ENCODE assay signal across 8 cellular contexts in genomic region chr5:143229896-143230675, GRCh38.
DNase-seq lines count a peak whose midpoint lies in the region; ATAC-seq lines count a peak whose summit lies in the region.

No MANE protein-coding gene starts in this region.

- H3K36me3 ChIP-seq in CD8-positive, alpha-beta memory T cell (ENCODE audit: insufficient read depth, low read length): no peaks in the 10 kb centered on the region
- no peaks in the 10 kb centered on the region for H3K36me3 ChIP-seq in thymus (ENCODE audit: control insufficient read depth, insufficient read depth)

- no peaks in the 10 kb centered on the region for H3K27me3 ChIP-seq in CD8-positive, alpha-beta memory T cell (ENCODE audit: insufficient read depth, low read length, poor library complexity, severe bottlenecking)
- H3K27me3 ChIP-seq in thymus (ENCODE audit: control insufficient read depth, insufficient read depth): no peaks in the 10 kb centered on the region

- peak overlapping the region; percentile 27 for H3K27ac ChIP-seq in CD8-positive, alpha-beta memory T cell (ENCODE audit: low read depth, low read length)
- H3K27ac ChIP-seq in thymus (ENCODE audit: low read depth): peak overlapping the region; percentile 96

- ATAC-seq in GM19025 (IDR thresholded peaks at IDR 0.05; ENCODE audit: low read depth, unreplicated experiment) (peak; percentile 77), HG03095 (IDR thresholded peaks at IDR 0.05; ENCODE audit: unreplicated experiment) (peak; percentile 89), left cardiac atrium (peak; percentile 67 to 81)

- POLR2A ChIA-PET in CD8-positive, alpha-beta memory T cell (lab: Charles Lee): interaction anchor here (2.3 kb wide), 1 partner anchor 174 kb away, joined by 11 read pairs; the partner anchor contains the start of gene NR3C1

- no peaks in the 10 kb centered on the region for H3K9me3 ChIP-seq in CD8-positive, alpha-beta memory T cell (ENCODE audit: low read length)
- no peaks in the 10 kb centered on the region for H3K9me3 ChIP-seq in thymus (ENCODE audit: control insufficient read depth)

- H3K27ac Mint-ChIP-seq in CD8-positive, alpha-beta memory T cell: peak overlapping the region; percentile 50 to 98 (median 93)
- peak overlapping the region; percentile 96 for H3K27ac Mint-ChIP-seq in T-helper 2 cell treated with Interferon-gamma antibody and Interleukin-4, amounts not matched to agents 5 μg/mL and 100 μg/mL, for 36 hours

- peaks cover 0 to 3% (median 0%) of the 10 kb centered on the region in 3 donors for H3K36me3 Mint-ChIP-seq in CD8-positive, alpha-beta memory T cell
- peaks cover 4% of the 10 kb centered on the region for H3K36me3 Mint-ChIP-seq in T-helper 2 cell treated with Interferon-gamma antibody and Interleukin-4, amounts not matched to agents 5 μg/mL and 100 μg/mL, for 36 hours (ENCODE audit: low read depth)

- 38% methylated on average over 10 of the region's 10 CpGs for WGBS in thymus

- CTCF ChIA-PET in CD8-positive, alpha-beta memory T cell (lab: Charles Lee): interaction anchor here (1.6 kb wide), 1 partner anchor 8 kb away, joined by 4 read pairs; no protein-coding TSS in a partner anchor

- peak overlapping the region; percentile 7 to 89 (median 83) for H3K4me3 Mint-ChIP-seq in CD8-positive, alpha-beta memory T cell
- peak overlapping the region; percentile 79 for H3K4me3 Mint-ChIP-seq in T-helper 2 cell treated with Interferon-gamma antibody and Interleukin-4, amounts not matched to agents 5 μg/mL and 100 μg/mL, for 36 hours

- H3K4me3 ChIP-seq in CD8-positive, alpha-beta memory T cell (ENCODE audit: low read length): peak overlapping the region; percentile 10
- H3K4me3 ChIP-seq in thymus (ENCODE audit: low read length): peak overlapping the region; percentile 29

- peaks cover 24% of the 10 kb centered on the region for H3K4me1 ChIP-seq in CD8-positive, alpha-beta memory T cell (ENCODE audit: insufficient read depth, low read length)
- H3K4me1 ChIP-seq in thymus (ENCODE audit: control insufficient read depth, insufficient read depth, low read length): peaks cover 52% of the 10 kb centered on the region

- H3K9me3 Mint-ChIP-seq in CD8-positive, alpha-beta memory T cell: no peaks in the 10 kb centered on the region
- no peaks in the 10 kb centered on the region for H3K9me3 Mint-ChIP-seq in T-helper 2 cell treated with Interferon-gamma antibody and Interleukin-4, amounts not matched to agents 5 μg/mL and 100 μg/mL, for 36 hours

- DNase-seq in CD8-positive, alpha-beta memory T cell: peak in 3 of 5 donors; percentile 33 to 62 (median 54)
- peak; percentile 54 for DNase-seq in T-helper 2 cell treated with Interferon-gamma antibody and Interleukin-4, amounts not matched to agents 5 μg/mL and 100 μg/mL, for 36 hours (ENCODE audit: low spot score)
- no peak for DNase-seq in left cardiac atrium
- no peak for DNase-seq in hepatic stellate cell (ENCODE audit: low spot score)
- DNase-seq in amniotic stem cell (lab: John Stamatoyannopoulos, UW): no peak

- peaks cover 36 to 52% (median 40%) of the 10 kb centered on the region in 3 donors for H3K4me1 Mint-ChIP-seq in CD8-positive, alpha-beta memory T cell
- peaks cover 44% of the 10 kb centered on the region for H3K4me1 Mint-ChIP-seq in T-helper 2 cell treated with Interferon-gamma antibody and Interleukin-4, amounts not matched to agents 5 μg/mL and 100 μg/mL, for 36 hours (ENCODE audit: low read depth)

- intact Hi-C loops in left cardiac atrium (cut with DNase I): no loop called here

- no peaks in the 10 kb centered on the region for H3K27me3 Mint-ChIP-seq in CD8-positive, alpha-beta memory T cell
- H3K27me3 Mint-ChIP-seq in T-helper 2 cell treated with Interferon-gamma antibody and Interleukin-4, amounts not matched to agents 5 μg/mL and 100 μg/mL, for 36 hours (ENCODE audit: low read depth): no peaks in the 10 kb centered on the region

Comparison
In these comparisons a context has a peak if more than half of its experiments do, and no peak if none do; other contexts are left out.
1. DNase-seq: peak in CD8-positive, alpha-beta memory T cell (3 of 5) and T-helper 2 cell treated with Interferon-gamma antibody and Interleukin-4, amounts not matched to agents 5 μg/mL and 100 μg/mL, for 36 hours (single experiment); none in left cardiac atrium (single experiment), hepatic stellate cell (single experiment) and amniotic stem cell (single experiment).
2. Peak in every context shown above with its lines, with median percentiles within 50 percentile points of each other: ATAC-seq.